Comparison of ENCODE assay signal across 1 cellular context in genomic region chr22:37417737-37418348, GRCh38.
TF ChIP-seq lines count a peak whose summit lies in the region.

No MANE protein-coding gene starts in this region.

TF ChIP-seq in H1, 55 proteins besides CTCF, POLR2A, EP300 and RAD21 (continued from another document):
- TF ChIP-seq RNF2 (IDR thresholded peaks at IDR 0.05; ENCODE audit: borderline replicate concordance, low read depth, low read length, missing control alignments, poor library complexity, severe bottlenecking) (no peak), MAX (IDR thresholded peaks at IDR 0.05) (no peak), CHD2 (IDR thresholded peaks at IDR 0.05; ENCODE audit: low read length) (no peak), CBX8 (IDR thresholded peaks at IDR 0.05; ENCODE audit: borderline replicate concordance, low read depth, low read length) (no peak), KDM5A (IDR thresholded peaks at IDR 0.05; ENCODE audit: low read length) (no peak), BCL11A (IDR thresholded peaks at IDR 0.05; ENCODE audit: low read depth in 2 of 2, low read length in 2 of 2) (no peak), TBP (IDR thresholded peaks at IDR 0.05; ENCODE audit: low read depth, low read length) (no peak), ZNF274 (IDR thresholded peaks at IDR 0.05; ENCODE audit: borderline replicate concordance, extremely low read depth, low read length) (no peak), KDM4A (IDR thresholded peaks at IDR 0.05; ENCODE audit: low read depth, low read length, severe bottlenecking) (no peak), TCF12 (IDR thresholded peaks at IDR 0.05; ENCODE audit: low read depth, low read length) (no peak), CHD1 (IDR thresholded peaks at IDR 0.05; ENCODE audit: low read depth, low read length) (no peak), HDAC6 (IDR thresholded peaks at IDR 0.05; ENCODE audit: low read depth, low read length) (no peak), SP1 (IDR thresholded peaks at IDR 0.05; ENCODE audit: low read depth, low read length) (no peak)
